Comparison of ENCODE assay signal across 1 cellular context in genomic region chr7:142956951-142957623, GRCh38.
TF ChIP-seq lines count a peak whose summit lies in the region.

No MANE protein-coding gene starts in this region.

TF ChIP-seq in K562, 482 proteins besides CTCF, POLR2A, EP300 and RAD21 (continued from another document and continues in another):
- TF ChIP-seq KLF16 (IDR thresholded peaks at IDR 0.05) = 0 out of 2 replicates have a peak, but pooled peaks have one; percentile 29
- TF ChIP-seq XRCC3 (IDR thresholded peaks at IDR 0.05) = no peak
- TF ChIP-seq RFX7 (CRISPR knock-in tag; IDR thresholded peaks at IDR 0.05) = no peak
- no peak for TF ChIP-seq ZNF57 (CRISPR knock-in tag; IDR thresholded peaks at IDR 0.05)
- no peak for TF ChIP-seq ZNF224 (CRISPR knock-in tag; IDR thresholded peaks at IDR 0.05)
- peak; percentile 32; the same call in 1 of the 2 replicates for TF ChIP-seq STAT5A (IDR thresholded peaks at IDR 0.05; ENCODE audit: borderline replicate concordance, low read length)
- TF ChIP-seq ZNF644 (tag; IDR thresholded peaks at IDR 0.05; ENCODE audit: low read depth) = no peak
- no peak for TF ChIP-seq RBM25 (IDR thresholded peaks at IDR 0.05; ENCODE audit: low read depth, low read length, severe bottlenecking)
- no peak for TF ChIP-seq POLR2H (tag; IDR thresholded peaks at IDR 0.05; ENCODE audit: low read depth)
- TF ChIP-seq, protein P1, sequence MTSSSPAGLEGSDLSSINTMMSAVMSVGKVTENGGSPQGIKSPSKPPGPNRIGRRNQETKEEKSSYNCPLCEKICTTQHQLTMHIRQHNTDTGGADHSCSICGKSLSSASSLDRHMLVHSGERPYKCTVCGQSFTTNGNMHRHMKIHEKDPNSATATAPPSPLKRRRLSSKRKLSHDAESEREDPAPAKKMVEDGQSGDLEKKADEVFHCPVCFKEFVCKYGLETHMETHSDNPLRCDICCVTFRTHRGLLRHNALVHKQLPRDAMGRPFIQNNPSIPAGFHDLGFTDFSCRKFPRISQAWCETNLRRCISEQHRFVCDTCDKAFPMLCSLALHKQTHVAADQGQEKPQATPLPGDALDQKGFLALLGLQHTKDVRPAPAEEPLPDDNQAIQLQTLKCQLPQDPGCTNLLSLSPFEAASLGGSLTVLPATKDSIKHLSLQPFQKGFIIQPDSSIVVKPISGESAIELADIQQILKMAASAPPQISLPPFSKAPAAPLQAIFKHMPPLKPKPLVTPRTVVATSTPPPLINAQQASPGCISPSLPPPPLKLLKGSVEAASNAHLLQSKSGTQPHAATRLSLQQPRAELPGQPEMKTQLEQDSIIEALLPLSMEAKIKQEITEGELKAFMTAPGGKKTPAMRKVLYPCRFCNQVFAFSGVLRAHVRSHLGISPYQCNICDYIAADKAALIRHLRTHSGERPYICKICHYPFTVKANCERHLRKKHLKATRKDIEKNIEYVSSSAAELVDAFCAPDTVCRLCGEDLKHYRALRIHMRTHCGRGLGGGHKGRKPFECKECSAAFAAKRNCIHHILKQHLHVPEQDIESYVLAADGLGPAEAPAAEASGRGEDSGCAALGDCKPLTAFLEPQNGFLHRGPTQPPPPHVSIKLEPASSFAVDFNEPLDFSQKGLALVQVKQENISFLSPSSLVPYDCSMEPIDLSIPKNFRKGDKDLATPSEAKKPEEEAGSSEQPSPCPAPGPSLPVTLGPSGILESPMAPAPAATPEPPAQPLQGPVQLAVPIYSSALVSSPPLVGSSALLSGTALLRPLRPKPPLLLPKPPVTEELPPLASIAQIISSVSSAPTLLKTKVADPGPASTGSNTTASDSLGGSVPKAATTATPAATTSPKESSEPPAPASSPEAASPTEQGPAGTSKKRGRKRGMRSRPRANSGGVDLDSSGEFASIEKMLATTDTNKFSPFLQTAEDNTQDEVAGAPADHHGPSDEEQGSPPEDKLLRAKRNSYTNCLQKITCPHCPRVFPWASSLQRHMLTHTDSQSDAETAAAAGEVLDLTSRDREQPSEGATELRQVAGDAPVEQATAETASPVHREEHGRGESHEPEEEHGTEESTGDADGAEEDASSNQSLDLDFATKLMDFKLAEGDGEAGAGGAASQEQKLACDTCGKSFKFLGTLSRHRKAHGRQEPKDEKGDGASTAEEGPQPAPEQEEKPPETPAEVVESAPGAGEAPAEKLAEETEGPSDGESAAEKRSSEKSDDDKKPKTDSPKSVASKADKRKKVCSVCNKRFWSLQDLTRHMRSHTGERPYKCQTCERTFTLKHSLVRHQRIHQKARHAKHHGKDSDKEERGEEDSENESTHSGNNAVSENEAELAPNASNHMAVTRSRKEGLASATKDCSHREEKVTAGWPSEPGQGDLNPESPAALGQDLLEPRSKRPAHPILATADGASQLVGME (CRISPR knock-in tag; IDR thresholded peaks at IDR 0.05) = no peak
- no peak for TF ChIP-seq ZNF551 (CRISPR knock-in tag; IDR thresholded peaks at IDR 0.05)
- TF ChIP-seq GATAD2A (IDR thresholded peaks at IDR 0.05) = peak; percentile 95; the same call in 1 of the 2 replicates
- TF ChIP-seq ZNF436 (CRISPR knock-in tag; IDR thresholded peaks at IDR 0.05) = no peak
- TF ChIP-seq, protein P2, sequence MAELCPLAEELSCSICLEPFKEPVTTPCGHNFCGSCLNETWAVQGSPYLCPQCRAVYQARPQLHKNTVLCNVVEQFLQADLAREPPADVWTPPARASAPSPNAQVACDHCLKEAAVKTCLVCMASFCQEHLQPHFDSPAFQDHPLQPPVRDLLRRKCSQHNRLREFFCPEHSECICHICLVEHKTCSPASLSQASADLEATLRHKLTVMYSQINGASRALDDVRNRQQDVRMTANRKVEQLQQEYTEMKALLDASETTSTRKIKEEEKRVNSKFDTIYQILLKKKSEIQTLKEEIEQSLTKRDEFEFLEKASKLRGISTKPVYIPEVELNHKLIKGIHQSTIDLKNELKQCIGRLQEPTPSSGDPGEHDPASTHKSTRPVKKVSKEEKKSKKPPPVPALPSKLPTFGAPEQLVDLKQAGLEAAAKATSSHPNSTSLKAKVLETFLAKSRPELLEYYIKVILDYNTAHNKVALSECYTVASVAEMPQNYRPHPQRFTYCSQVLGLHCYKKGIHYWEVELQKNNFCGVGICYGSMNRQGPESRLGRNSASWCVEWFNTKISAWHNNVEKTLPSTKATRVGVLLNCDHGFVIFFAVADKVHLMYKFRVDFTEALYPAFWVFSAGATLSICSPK (IDR thresholded peaks at IDR 0.05; ENCODE audit: borderline replicate concordance) = no peak
- no peak for TF ChIP-seq CHD4 (IDR thresholded peaks at IDR 0.05; ENCODE audit: insufficient read depth, insufficient replicate concordance, low read depth, low read length, poor library complexity, severe bottlenecking)
- TF ChIP-seq KDM5B (IDR thresholded peaks at IDR 0.05; ENCODE audit: insufficient replicate concordance, low read depth, low read length) = no peak
- no peak for TF ChIP-seq HOXB6 (CRISPR knock-in tag; IDR thresholded peaks at IDR 0.05; ENCODE audit: borderline replicate concordance)
- TF ChIP-seq E2F1 (CRISPR knock-in tag; IDR thresholded peaks at IDR 0.05) = no peak
- peak; percentile 94 for TF ChIP-seq SMARCE1 (IDR thresholded peaks at IDR 0.05)
- peak; percentile 79; the same call in 1 of the 2 replicates for TF ChIP-seq ELF4 (CRISPR knock-in tag; IDR thresholded peaks at IDR 0.05)
- TF ChIP-seq, protein P3, sequence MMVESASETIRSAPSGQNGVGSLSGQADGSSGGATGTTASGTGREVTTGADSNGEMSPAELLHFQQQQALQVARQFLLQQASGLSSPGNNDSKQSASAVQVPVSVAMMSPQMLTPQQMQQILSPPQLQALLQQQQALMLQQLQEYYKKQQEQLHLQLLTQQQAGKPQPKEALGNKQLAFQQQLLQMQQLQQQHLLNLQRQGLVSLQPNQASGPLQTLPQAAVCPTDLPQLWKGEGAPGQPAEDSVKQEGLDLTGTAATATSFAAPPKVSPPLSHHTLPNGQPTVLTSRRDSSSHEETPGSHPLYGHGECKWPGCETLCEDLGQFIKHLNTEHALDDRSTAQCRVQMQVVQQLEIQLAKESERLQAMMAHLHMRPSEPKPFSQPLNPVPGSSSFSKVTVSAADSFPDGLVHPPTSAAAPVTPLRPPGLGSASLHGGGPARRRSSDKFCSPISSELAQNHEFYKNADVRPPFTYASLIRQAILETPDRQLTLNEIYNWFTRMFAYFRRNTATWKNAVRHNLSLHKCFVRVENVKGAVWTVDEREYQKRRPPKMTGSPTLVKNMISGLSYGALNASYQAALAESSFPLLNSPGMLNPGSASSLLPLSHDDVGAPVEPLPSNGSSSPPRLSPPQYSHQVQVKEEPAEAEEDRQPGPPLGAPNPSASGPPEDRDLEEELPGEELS (CRISPR knock-in tag; IDR thresholded peaks at IDR 0.05; ENCODE audit: borderline replicate concordance) = no peak
- peak; percentile 51; the same call in 1 of the 2 replicates for TF ChIP-seq LEF1 (IDR thresholded peaks at IDR 0.05)
- 0 out of 2 replicates have a peak, but pooled peaks have one; percentile 29 for TF ChIP-seq NR2C1 (IDR thresholded peaks at IDR 0.05)
- peak; percentile 61 for TF ChIP-seq NR2C1 (tag; IDR thresholded peaks at IDR 0.05)
- no peak for TF ChIP-seq UBTF (IDR thresholded peaks at IDR 0.05; ENCODE audit: borderline replicate concordance in 1 of 2, low read depth in 2 of 2, low read length in 2 of 2)
- no peak for TF ChIP-seq TCFL5 (CRISPR knock-in tag; conservative IDR thresholded peaks at IDR 0.05)
- TF ChIP-seq THAP12 (CRISPR knock-in tag; IDR thresholded peaks at IDR 0.05) = no peak
- peak; percentile 78 for TF ChIP-seq MTA2 (IDR thresholded peaks at IDR 0.05; ENCODE audit: low read depth)
- TF ChIP-seq, protein P4, sequence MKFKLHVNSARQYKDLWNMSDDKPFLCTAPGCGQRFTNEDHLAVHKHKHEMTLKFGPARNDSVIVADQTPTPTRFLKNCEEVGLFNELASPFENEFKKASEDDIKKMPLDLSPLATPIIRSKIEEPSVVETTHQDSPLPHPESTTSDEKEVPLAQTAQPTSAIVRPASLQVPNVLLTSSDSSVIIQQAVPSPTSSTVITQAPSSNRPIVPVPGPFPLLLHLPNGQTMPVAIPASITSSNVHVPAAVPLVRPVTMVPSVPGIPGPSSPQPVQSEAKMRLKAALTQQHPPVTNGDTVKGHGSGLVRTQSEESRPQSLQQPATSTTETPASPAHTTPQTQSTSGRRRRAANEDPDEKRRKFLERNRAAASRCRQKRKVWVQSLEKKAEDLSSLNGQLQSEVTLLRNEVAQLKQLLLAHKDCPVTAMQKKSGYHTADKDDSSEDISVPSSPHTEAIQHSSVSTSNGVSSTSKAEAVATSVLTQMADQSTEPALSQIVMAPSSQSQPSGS (CRISPR knock-in tag; IDR thresholded peaks at IDR 0.05) = no peak
- TF ChIP-seq FOXK1 (CRISPR knock-in tag; IDR thresholded peaks at IDR 0.05; ENCODE audit: borderline replicate concordance) = no peak
- peak; percentile 59 for TF ChIP-seq RBBP5 (IDR thresholded peaks at IDR 0.05; ENCODE audit: borderline replicate concordance, insufficient read depth, low read length, poor library complexity, severe bottlenecking)
- TF ChIP-seq RNF2 (IDR thresholded peaks at IDR 0.05) = no peak
- TF ChIP-seq SRF (CRISPR knock-in tag; IDR thresholded peaks at IDR 0.05) = no peak
- no peak for TF ChIP-seq COPS2 (conservative IDR thresholded peaks at IDR 0.05)
- no peak for TF ChIP-seq TCF15 (CRISPR knock-in tag; IDR thresholded peaks at IDR 0.05)
- TF ChIP-seq ZNF175 (CRISPR knock-in tag; IDR thresholded peaks at IDR 0.05; ENCODE audit: low read depth) = no peak
- TF ChIP-seq, protein P5, sequence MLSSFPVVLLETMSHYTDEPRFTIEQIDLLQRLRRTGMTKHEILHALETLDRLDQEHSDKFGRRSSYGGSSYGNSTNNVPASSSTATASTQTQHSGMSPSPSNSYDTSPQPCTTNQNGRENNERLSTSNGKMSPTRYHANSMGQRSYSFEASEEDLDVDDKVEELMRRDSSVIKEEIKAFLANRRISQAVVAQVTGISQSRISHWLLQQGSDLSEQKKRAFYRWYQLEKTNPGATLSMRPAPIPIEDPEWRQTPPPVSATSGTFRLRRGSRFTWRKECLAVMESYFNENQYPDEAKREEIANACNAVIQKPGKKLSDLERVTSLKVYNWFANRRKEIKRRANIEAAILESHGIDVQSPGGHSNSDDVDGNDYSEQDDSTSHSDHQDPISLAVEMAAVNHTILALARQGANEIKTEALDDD (IDR thresholded peaks at IDR 0.05) = peak; percentile 96
- TF ChIP-seq XRCC4 (IDR thresholded peaks at IDR 0.05; ENCODE audit: extremely low read depth, insufficient read depth, insufficient read length) = no peak
- no peak for TF ChIP-seq RHOXF2B (CRISPR knock-in tag; conservative IDR thresholded peaks at IDR 0.05)
- TF ChIP-seq SMAD1 (IDR thresholded peaks at IDR 0.05; ENCODE audit: low read depth, low read length, partially characterized antibody) = no peak
- TF ChIP-seq ZNF217 (CRISPR knock-in tag; IDR thresholded peaks at IDR 0.05) = no peak
- TF ChIP-seq MBD2 (IDR thresholded peaks at IDR 0.05; ENCODE audit: borderline replicate concordance, low read depth) = no peak
- TF ChIP-seq CBX5 (IDR thresholded peaks at IDR 0.05; ENCODE audit: borderline replicate concordance, low read depth) = no peak
- TF ChIP-seq LCOR (CRISPR knock-in tag; IDR thresholded peaks at IDR 0.05) = no peak
- TF ChIP-seq MECOM (CRISPR knock-in tag; IDR thresholded peaks at IDR 0.05) = no peak
- TF ChIP-seq ZKSCAN8 (CRISPR knock-in tag; IDR thresholded peaks at IDR 0.05) = no peak
- TF ChIP-seq HDAC3 (IDR thresholded peaks at IDR 0.05; ENCODE audit: borderline replicate concordance, partially characterized antibody) = no peak
